1 cellular context compared by ENCODE assay signal in genomic region chr6:91744576-91744975, GRCh38.
TF ChIP-seq lines count a peak whose summit lies in the region.

No MANE protein-coding gene starts in this region.

TF ChIP-seq in GM23338, 12 proteins besides CTCF, POLR2A, EP300 and RAD21 (continued from another document):
- TF ChIP-seq ZNF462 (CRISPR knock-in tag; IDR thresholded peaks at IDR 0.05) (no peak), NANOG (IDR thresholded peaks at IDR 0.05; ENCODE audit: borderline replicate concordance) (no peak), ZNF114 (CRISPR knock-in tag; IDR thresholded peaks at IDR 0.05) (no peak), STAT1 (IDR thresholded peaks at IDR 0.05; ENCODE audit: unreplicated experiment) (no peak)
- TF ChIP-seq, protein P1, sequence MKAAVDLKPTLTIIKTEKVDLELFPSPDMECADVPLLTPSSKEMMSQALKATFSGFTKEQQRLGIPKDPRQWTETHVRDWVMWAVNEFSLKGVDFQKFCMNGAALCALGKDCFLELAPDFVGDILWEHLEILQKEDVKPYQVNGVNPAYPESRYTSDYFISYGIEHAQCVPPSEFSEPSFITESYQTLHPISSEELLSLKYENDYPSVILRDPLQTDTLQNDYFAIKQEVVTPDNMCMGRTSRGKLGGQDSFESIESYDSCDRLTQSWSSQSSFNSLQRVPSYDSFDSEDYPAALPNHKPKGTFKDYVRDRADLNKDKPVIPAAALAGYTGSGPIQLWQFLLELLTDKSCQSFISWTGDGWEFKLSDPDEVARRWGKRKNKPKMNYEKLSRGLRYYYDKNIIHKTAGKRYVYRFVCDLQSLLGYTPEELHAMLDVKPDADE (IDR thresholded peaks at IDR 0.05): no peak
